23 cellular contexts compared by ENCODE assay signal in genomic region chr17:3547628-3548027, GRCh38. TPM values are rescaled to one million over a fixed set of nuclear protein-coding genes. Genes with fewer than 3 reads are reported as not detected.
DNase-seq lines count a peak whose midpoint lies in the region; ATAC-seq, FAIRE-seq and TF ChIP-seq lines count a peak whose summit lies in the region.
"Had no signal": no experiment of that assay in that cellular context is flagged by ENCODE, and none has a peak within 500 bp of the region (broad histone marks: within the 10 kb centered on the region; RNA-seq: fewer than 3 reads in every experiment).

No MANE protein-coding gene starts in this region.

- WGBS in neuronal stem cell (ENCODE audit: extremely low coverage in 2 of 2, insufficient read length in 2 of 2, insufficient replicate concordance in 1 of 2), 2 donors, result no CpG with 5 or more reads among the region's 11 CpGs
- WGBS in small intestine, 3 donors, result 63 to 77% (median 69%) methylated on average over 10 to 11 of the region's 11 CpGs

- POLR2A ChIA-PET in MCF 10A (lab: Yijun Ruan, JAX), result no interaction called here

- no peak overlapping the region for H4K91ac ChIP-seq in neuronal stem cell (ENCODE audit: low read depth, low read length, poor library complexity)

- H3K79me1 ChIP-seq in neuronal stem cell (ENCODE audit: low read depth, low read length), result no peaks in the 10 kb centered on the region

- no peak overlapping the region for H4K8ac ChIP-seq in neuronal stem cell (ENCODE audit: low read depth, low read length)

- no peaks in the 10 kb centered on the region for H3K36me3 Mint-ChIP-seq in natural killer cell treated with Interleukin-12 subunit alpha and Interleukin-12 subunit beta and Interleukin-15 and Interleukin-18, amount 100 ng/mL, for 72 hours
- H3K36me3 Mint-ChIP-seq in natural killer cell (no peaks in the 10 kb centered on the region), MCF 10A (ENCODE audit: insufficient read depth, unreplicated experiment) (no peaks in the 10 kb centered on the region)
- H3K36me3 Mint-ChIP-seq: CD4-positive, CD25-positive, alpha-beta regulatory T cell; CD8-positive, alpha-beta memory T cell had no signal

- no peak for FAIRE-seq in small intestine (lab: Jason Lieb, UNC)
- FAIRE-seq: G401.6, GM12891, GM19239, HepG2 had no signal

- no peak overlapping the region for H2BK12ac ChIP-seq in neuronal stem cell (ENCODE audit: low read length)

- H3K27me3 ChIP-seq in neuronal stem cell (ENCODE audit: control insufficient read depth in 3 of 3, insufficient read depth in 3 of 3, low read depth in 1 of 3, low read length in 3 of 3), result peaks cover 0 to 12% (median 0%) of the 10 kb centered on the region in 3 experiments
- H3K27me3 ChIP-seq in small intestine (ENCODE audit: control insufficient read depth in 2 of 2, insufficient read depth in 2 of 2, low read length in 2 of 2), result no peaks in the 10 kb centered on the region
- H3K27me3 ChIP-seq: BE2C had no signal

- peak in 1 of 2 donors; percentile 5 for ATAC-seq in natural killer cell treated with Interleukin-12 subunit alpha and Interleukin-12 subunit beta and Interleukin-15 and Interleukin-18, amount 100 ng/mL, for 72 hours
- ATAC-seq in natural killer cell (no peak), HG02852 (IDR thresholded peaks at IDR 0.05; ENCODE audit: unreplicated experiment) (no peak)
- ATAC-seq: HCT116 had no signal

- no peak overlapping the region for H3K18ac ChIP-seq in neuronal stem cell (ENCODE audit: low read length)

- H3K36me3 ChIP-seq in neuronal stem cell (replicated peaks in 1 of 2; ENCODE audit: control insufficient read depth in 2 of 2, insufficient read depth in 2 of 2, low read length in 2 of 2) (no peaks in the 10 kb centered on the region), small intestine (ENCODE audit: control insufficient read depth in 2 of 2, insufficient read depth in 2 of 2, low read length in 2 of 2) (no peaks in the 10 kb centered on the region)
- H3K36me3 ChIP-seq: BE2C had no signal

- no peaks in the 10 kb centered on the region for H3K9me3 ChIP-seq in neuronal stem cell (replicated peaks in 1 of 2; ENCODE audit: control insufficient read depth in 2 of 2, insufficient read depth in 1 of 2, low read depth in 1 of 2, low read length in 2 of 2)
- no peaks in the 10 kb centered on the region for H3K9me3 ChIP-seq in small intestine (ENCODE audit: control insufficient read depth, low read depth)
- H3K9me3 ChIP-seq: BE2C had no signal

- TF ChIP-seq CTCF in natural killer cell (IDR thresholded peaks at IDR 0.05) (no peak), coronary artery (IDR thresholded peaks at IDR 0.05) (no peak), MCF 10A (IDR thresholded peaks at IDR 0.05; ENCODE audit: unreplicated experiment) (no peak)

- H2BK5ac ChIP-seq in neuronal stem cell (ENCODE audit: low read length), result no peak overlapping the region

- peak; percentile 49 for DNase-seq in natural killer cell treated with Interleukin-12 subunit alpha and Interleukin-12 subunit beta and Interleukin-15 and Interleukin-18, amount 100 ng/mL, for 72 hours (ENCODE audit: low spot score)
- DNase-seq in natural killer cell (no peak), coronary artery (ENCODE audit: low spot score) (peak; percentile 45), neuronal stem cell (ENCODE audit: low spot score) (no peak), small intestine (peak; percentile 23), MCF 10A (ENCODE audit: unreplicated experiment) (no peak), cerebellar nuclear complex (lab: John Stamatoyannopoulos, UW) (no peak)
- DNase-seq: BE2C; C1 segment of cervical spinal cord; CD4-positive, CD25-positive, alpha-beta regulatory T cell; COR-L47; DMS 273 treated with DMSO at 0.1 percent for 48 hours; DMS53; HFFc6 had no signal

- no TSS peak for BruUV-seq in MCF 10A (replicated peaks; lab: Mats Ljungman, UMichigan)

- no peak overlapping the region for H3K4me2 ChIP-seq in neuronal stem cell (ENCODE audit: insufficient read depth, low read length, poor library complexity, severe bottlenecking)

- H2BK15ac ChIP-seq in neuronal stem cell (ENCODE audit: low read length), result no peak overlapping the region

- no peak overlapping the region for H3K23ac ChIP-seq in neuronal stem cell (ENCODE audit: low read depth, low read length, poor library complexity)

- H3K27me3 Mint-ChIP-seq in natural killer cell treated with Interleukin-12 subunit alpha and Interleukin-12 subunit beta and Interleukin-15 and Interleukin-18, amount 100 ng/mL, for 72 hours, result peaks cover 5 to 11% of the 10 kb centered on the region in 2 donors
- H3K27me3 Mint-ChIP-seq in natural killer cell (ENCODE audit: low read depth in 2 of 2), result peaks cover 0 to 3% of the 10 kb centered on the region in 2 donors
- H3K27me3 Mint-ChIP-seq in MCF 10A (ENCODE audit: insufficient read depth, unreplicated experiment), result no peaks in the 10 kb centered on the region
- H3K27me3 Mint-ChIP-seq: IgD-negative memory B cell had no signal

- intact Hi-C loops in natural killer cell (cut with micrococcal nuclease), result no loop called here
- intact Hi-C loops in MCF 10A (cut with micrococcal nuclease), result no loop called here

- H3K9me3 Mint-ChIP-seq in natural killer cell treated with Interleukin-12 subunit alpha and Interleukin-12 subunit beta and Interleukin-15 and Interleukin-18, amount 100 ng/mL, for 72 hours, result peaks cover 6% of the 10 kb centered on the region
- peaks cover 0 to 6% of the 10 kb centered on the region in 2 donors for H3K9me3 Mint-ChIP-seq in natural killer cell
- peaks cover 11% of the 10 kb centered on the region for H3K9me3 Mint-ChIP-seq in MCF 10A (ENCODE audit: unreplicated experiment)
- H3K9me3 Mint-ChIP-seq: CD8-positive, alpha-beta memory T cell; IgD-negative memory B cell had no signal

- no peak overlapping the region for H2BK120ac ChIP-seq in neuronal stem cell (ENCODE audit: low read depth, low read length)

- H3K4me1 ChIP-seq in neuronal stem cell (ENCODE audit: control insufficient read depth in 2 of 2, insufficient read depth in 1 of 2, low read depth in 1 of 2, low read length in 2 of 2), result no peaks in the 10 kb centered on the region
- H3K4me1 ChIP-seq in small intestine (ENCODE audit: control insufficient read depth in 2 of 2, insufficient read depth in 1 of 2, low read depth in 1 of 2, low read length in 1 of 2), result peaks cover 0 to 2% of the 10 kb centered on the region in 2 donors
- H3K4me1 ChIP-seq: BE2C had no signal

- H3K4me3 ChIP-seq in coronary artery (no peak overlapping the region), neuronal stem cell (ENCODE audit: low read length in 2 of 2) (no peak overlapping the region), small intestine (ENCODE audit: low read depth in 1 of 2, low read length in 2 of 2) (no peak overlapping the region)

- H2AFZ ChIP-seq in neuronal stem cell (ENCODE audit: low read length), result no peak overlapping the region

- no peak overlapping the region for H3K27ac Mint-ChIP-seq in natural killer cell treated with Interleukin-12 subunit alpha and Interleukin-12 subunit beta and Interleukin-15 and Interleukin-18, amount 100 ng/mL, for 72 hours
- H3K27ac Mint-ChIP-seq in natural killer cell (no peak overlapping the region), MCF 10A (ENCODE audit: low read depth, unreplicated experiment) (no peak overlapping the region)
- H3K27ac Mint-ChIP-seq: CD4-positive, CD25-positive, alpha-beta regulatory T cell; CD8-positive, alpha-beta memory T cell; HFFc6 had no signal

- CTCF ChIA-PET in MCF 10A (lab: Yijun Ruan, JAX), result no interaction called here

- H3K14ac ChIP-seq in neuronal stem cell (ENCODE audit: low read length), result no peak overlapping the region

- no peak overlapping the region for H3K4me3 Mint-ChIP-seq in natural killer cell treated with Interleukin-12 subunit alpha and Interleukin-12 subunit beta and Interleukin-15 and Interleukin-18, amount 100 ng/mL, for 72 hours
- no peak overlapping the region for H3K4me3 Mint-ChIP-seq in natural killer cell
- H3K4me3 Mint-ChIP-seq in MCF 10A (ENCODE audit: unreplicated experiment), result no peak overlapping the region
- H3K4me3 Mint-ChIP-seq: CD4-positive, CD25-positive, alpha-beta regulatory T cell; CD8-positive, alpha-beta memory T cell; HFFc6; IgD-negative memory B cell had no signal

- H3K4me1 Mint-ChIP-seq in natural killer cell treated with Interleukin-12 subunit alpha and Interleukin-12 subunit beta and Interleukin-15 and Interleukin-18, amount 100 ng/mL, for 72 hours (ENCODE audit: low read depth in 2 of 2), result peaks cover 0 to 8% of the 10 kb centered on the region in 2 donors
- no peaks in the 10 kb centered on the region for H3K4me1 Mint-ChIP-seq in natural killer cell
- H3K4me1 Mint-ChIP-seq in MCF 10A (ENCODE audit: insufficient read depth, unreplicated experiment), result no peaks in the 10 kb centered on the region
- H3K4me1 Mint-ChIP-seq: CD8-positive, alpha-beta memory T cell had no signal

- peak overlapping the region; percentile 66 for H2AK5ac ChIP-seq in neuronal stem cell (ENCODE audit: low read depth, low read length)

- H3K9ac ChIP-seq in neuronal stem cell (ENCODE audit: low read depth, low read length, poor library complexity), result no peak overlapping the region

- H3K4ac ChIP-seq in neuronal stem cell (ENCODE audit: low read length), result no peak overlapping the region

- H3K27ac ChIP-seq in coronary artery (no peak overlapping the region), neuronal stem cell (replicated peaks; ENCODE audit: low read length) (no peak overlapping the region), small intestine (ENCODE audit: low read depth in 1 of 2, low read length in 1 of 2) (no peak overlapping the region)

RNA-seq across cellular contexts. Expression of gene TRPV3, which starts 10.0 kb away (rescaled TPM):
- 1 to 10 TPM; 6.5 to 9.7 TPM for total RNA-seq in natural killer cell treated with Interleukin-12 subunit alpha and Interleukin-12 subunit beta and Interleukin-15 and Interleukin-18, amount 100 ng/mL, for 72 hours
- 10 to 100 TPM in 1 of 3 donors, 1 to 10 TPM in 2; 5.6 to 10.3 (median 7.6) TPM for total RNA-seq in natural killer cell
- 2.0 TPM for polyA plus RNA-seq in neuronal stem cell (2013, experiment 1 of 2)
- 2.4 TPM for polyA plus RNA-seq in neuronal stem cell (2013, experiment 2 of 2)
- polyA plus RNA-seq in small intestine, result 1 to 10 TPM; 1.1 to 9.4 (median 5.4) TPM
- total RNA-seq in MCF 10A (2022), result 4.4 and 5.4 TPM in 2 replicates
- total RNA-seq: H4 had no signal

Comparison
In these comparisons a context has a peak if more than half of its experiments do, and no peak if none do; other contexts are left out.
1. DNase-seq: peak in natural killer cell treated with Interleukin-12 subunit alpha and Interleukin-12 subunit beta and Interleukin-15 and Interleukin-18, amount 100 ng/mL, for 72 hours (single experiment), coronary artery (single experiment) and small intestine (single experiment); none in natural killer cell (single experiment), neuronal stem cell (single experiment), MCF 10A (single experiment) and cerebellar nuclear complex (0 of 2).